1 cellular context compared by ENCODE assay signal in the genomic region with DNA sequence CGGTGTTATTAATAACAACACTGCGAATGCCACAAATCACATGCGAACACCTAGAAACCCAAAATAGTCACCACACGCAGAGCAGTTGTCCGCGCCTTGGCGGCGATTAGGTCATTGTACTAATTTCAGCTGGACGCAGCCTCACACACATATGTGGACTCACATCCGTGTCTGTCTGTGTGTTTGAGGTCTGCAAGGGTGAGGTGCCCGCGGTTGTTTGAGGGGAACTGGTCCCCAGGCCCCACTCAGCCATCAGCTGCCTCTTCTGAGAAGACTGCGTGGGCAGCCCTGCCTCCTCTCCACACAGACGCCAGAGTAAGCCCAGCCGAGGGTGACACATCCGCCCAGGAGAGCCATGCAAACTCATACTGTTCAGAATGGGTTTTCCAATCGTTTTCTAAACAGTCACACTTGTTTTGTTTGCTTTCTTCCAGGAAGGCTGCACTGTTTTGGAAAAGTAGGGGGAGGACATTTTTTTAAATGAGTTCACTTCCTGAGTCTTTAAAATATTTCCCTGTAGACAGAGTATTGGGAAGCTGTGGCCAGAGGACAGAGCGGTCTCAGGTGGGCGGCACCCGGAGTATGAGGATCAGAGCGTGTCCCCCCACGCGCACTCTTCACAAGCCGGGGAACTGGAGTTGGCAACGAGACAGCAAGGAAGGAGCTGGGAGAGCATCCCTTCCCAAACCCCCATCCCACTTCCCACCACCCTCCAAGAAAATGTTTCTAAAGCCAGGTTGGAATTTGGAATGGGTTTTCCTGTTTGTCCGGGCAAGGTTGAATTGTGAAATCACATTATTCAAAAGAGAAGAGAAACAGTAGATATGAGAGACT.
TF ChIP-seq lines count a peak whose summit lies in the region.

No MANE protein-coding gene starts in this region.

TF ChIP-seq in HCT116, 20 proteins besides CTCF, POLR2A, EP300 and RAD21 (continued from another document):
- TF ChIP-seq REST (IDR thresholded peaks at IDR 0.05; ENCODE audit: low read depth), result no peak
- TF ChIP-seq JUND (IDR thresholded peaks at IDR 0.05), result no peak
- TF ChIP-seq POLR2AphosphoS5 (IDR thresholded peaks at IDR 0.05; ENCODE audit: low read depth, low read length), result no peak
- TF ChIP-seq, protein P1, sequence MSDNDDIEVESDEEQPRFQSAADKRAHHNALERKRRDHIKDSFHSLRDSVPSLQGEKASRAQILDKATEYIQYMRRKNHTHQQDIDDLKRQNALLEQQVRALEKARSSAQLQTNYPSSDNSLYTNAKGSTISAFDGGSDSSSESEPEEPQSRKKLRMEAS (IDR thresholded peaks at IDR 0.05), result no peak
- TF ChIP-seq EGR1 (IDR thresholded peaks at IDR 0.05; ENCODE audit: low read depth), result no peak
- no peak for TF ChIP-seq ELF1 (IDR thresholded peaks at IDR 0.05; ENCODE audit: borderline replicate concordance, low read depth)
TF ChIP-seq in HCT116: peak in this region for 0.
